ENCODE assay signal across 1 cellular context in the genomic region with DNA sequence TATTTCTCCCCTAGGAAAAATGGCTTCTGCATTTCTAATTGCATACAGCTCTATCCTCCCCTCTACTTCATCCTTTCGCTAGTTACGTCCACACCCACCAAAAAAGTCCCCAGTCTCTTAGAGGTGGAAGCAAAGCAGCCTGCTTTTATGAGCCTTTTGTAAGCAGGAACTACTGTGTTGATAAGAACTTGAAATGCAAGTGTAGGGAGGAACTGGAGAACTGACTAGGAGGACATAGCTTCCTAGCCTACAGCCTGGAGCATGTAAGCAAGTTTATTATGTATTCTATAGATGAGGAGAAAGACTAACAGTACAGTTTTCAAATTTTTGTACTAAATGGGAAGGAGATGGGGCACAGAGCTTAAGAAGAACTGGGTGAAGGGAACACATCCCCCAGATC.
TF ChIP-seq lines count a peak whose summit lies in the region.

No MANE protein-coding gene starts in this region.

TF ChIP-seq in HCT116, 20 proteins besides CTCF, POLR2A, EP300 and RAD21 (continued from another document):
- TF ChIP-seq, protein P1, sequence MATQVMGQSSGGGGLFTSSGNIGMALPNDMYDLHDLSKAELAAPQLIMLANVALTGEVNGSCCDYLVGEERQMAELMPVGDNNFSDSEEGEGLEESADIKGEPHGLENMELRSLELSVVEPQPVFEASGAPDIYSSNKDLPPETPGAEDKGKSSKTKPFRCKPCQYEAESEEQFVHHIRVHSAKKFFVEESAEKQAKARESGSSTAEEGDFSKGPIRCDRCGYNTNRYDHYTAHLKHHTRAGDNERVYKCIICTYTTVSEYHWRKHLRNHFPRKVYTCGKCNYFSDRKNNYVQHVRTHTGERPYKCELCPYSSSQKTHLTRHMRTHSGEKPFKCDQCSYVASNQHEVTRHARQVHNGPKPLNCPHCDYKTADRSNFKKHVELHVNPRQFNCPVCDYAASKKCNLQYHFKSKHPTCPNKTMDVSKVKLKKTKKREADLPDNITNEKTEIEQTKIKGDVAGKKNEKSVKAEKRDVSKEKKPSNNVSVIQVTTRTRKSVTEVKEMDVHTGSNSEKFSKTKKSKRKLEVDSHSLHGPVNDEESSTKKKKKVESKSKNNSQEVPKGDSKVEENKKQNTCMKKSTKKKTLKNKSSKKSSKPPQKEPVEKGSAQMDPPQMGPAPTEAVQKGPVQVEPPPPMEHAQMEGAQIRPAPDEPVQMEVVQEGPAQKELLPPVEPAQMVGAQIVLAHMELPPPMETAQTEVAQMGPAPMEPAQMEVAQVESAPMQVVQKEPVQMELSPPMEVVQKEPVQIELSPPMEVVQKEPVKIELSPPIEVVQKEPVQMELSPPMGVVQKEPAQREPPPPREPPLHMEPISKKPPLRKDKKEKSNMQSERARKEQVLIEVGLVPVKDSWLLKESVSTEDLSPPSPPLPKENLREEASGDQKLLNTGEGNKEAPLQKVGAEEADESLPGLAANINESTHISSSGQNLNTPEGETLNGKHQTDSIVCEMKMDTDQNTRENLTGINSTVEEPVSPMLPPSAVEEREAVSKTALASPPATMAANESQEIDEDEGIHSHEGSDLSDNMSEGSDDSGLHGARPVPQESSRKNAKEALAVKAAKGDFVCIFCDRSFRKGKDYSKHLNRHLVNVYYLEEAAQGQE (IDR thresholded peaks at IDR 0.05; ENCODE audit: low read depth) = no peak
- TF ChIP-seq SIN3A (IDR thresholded peaks at IDR 0.05; ENCODE audit: low read depth) (no peak), POLR2AphosphoS5 (IDR thresholded peaks at IDR 0.05; ENCODE audit: low read depth, low read length) (no peak), FOSL1 (IDR thresholded peaks at IDR 0.05; ENCODE audit: low read depth) (no peak), TCF7L2 (IDR thresholded peaks at IDR 0.05; ENCODE audit: borderline replicate concordance, extremely low read depth, insufficient read depth, insufficient read length) (no peak), EGR1 (IDR thresholded peaks at IDR 0.05; ENCODE audit: low read depth) (no peak), CBX3 (IDR thresholded peaks at IDR 0.05; ENCODE audit: low read depth) (no peak), SP1 (IDR thresholded peaks at IDR 0.05; ENCODE audit: low read depth) (no peak), ZFX (IDR thresholded peaks at IDR 0.05) (no peak), JUND (IDR thresholded peaks at IDR 0.05) (no peak), EZH2 (IDR thresholded peaks at IDR 0.05) (no peak), ZNF274 (IDR thresholded peaks at IDR 0.05; ENCODE audit: low read depth, low read length) (no peak), CEBPB (IDR thresholded peaks at IDR 0.05; ENCODE audit: low read depth) (no peak), YY1 (IDR thresholded peaks at IDR 0.05; ENCODE audit: extremely low read depth, insufficient replicate concordance, low read depth, low read length) (no peak)
- TF ChIP-seq, protein P2, sequence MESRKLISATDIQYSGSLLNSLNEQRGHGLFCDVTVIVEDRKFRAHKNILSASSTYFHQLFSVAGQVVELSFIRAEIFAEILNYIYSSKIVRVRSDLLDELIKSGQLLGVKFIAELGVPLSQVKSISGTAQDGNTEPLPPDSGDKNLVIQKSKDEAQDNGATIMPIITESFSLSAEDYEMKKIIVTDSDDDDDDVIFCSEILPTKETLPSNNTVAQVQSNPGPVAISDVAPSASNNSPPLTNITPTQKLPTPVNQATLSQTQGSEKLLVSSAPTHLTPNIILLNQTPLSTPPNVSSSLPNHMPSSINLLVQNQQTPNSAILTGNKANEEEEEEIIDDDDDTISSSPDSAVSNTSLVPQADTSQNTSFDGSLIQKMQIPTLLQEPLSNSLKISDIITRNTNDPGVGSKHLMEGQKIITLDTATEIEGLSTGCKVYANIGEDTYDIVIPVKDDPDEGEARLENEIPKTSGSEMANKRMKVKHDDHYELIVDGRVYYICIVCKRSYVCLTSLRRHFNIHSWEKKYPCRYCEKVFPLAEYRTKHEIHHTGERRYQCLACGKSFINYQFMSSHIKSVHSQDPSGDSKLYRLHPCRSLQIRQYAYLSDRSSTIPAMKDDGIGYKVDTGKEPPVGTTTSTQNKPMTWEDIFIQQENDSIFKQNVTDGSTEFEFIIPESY (IDR thresholded peaks at IDR 0.05; ENCODE audit: extremely low read depth, insufficient replicate concordance, low read length) = no peak
- TF ChIP-seq, protein P3, sequence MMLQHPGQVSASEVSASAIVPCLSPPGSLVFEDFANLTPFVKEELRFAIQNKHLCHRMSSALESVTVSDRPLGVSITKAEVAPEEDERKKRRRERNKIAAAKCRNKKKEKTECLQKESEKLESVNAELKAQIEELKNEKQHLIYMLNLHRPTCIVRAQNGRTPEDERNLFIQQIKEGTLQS (IDR thresholded peaks at IDR 0.05) = no peak
TF ChIP-seq in HCT116: peak in this region for 0.
